8 cellular contexts compared by ENCODE assay signal in genomic region chr9:106878943-106879916, GRCh38. TPM values are rescaled to one million over a fixed set of nuclear protein-coding genes. Genes with fewer than 3 reads are reported as not detected.
DNase-seq lines count a peak whose midpoint lies in the region; ATAC-seq and TF ChIP-seq lines count a peak whose summit lies in the region.

No MANE protein-coding gene starts in this region.

- H3K27me3 ChIP-seq in NT2/D1 (ENCODE audit: insufficient read depth, insufficient read length) = no peaks in the 10 kb centered on the region

- H3K9me3 ChIP-seq in NT2/D1 (ENCODE audit: insufficient read depth, low read length) = peaks cover 4% of the 10 kb centered on the region; the same call in 1 of the 2 replicates

- ATAC-seq in GM18502 (IDR thresholded peaks at IDR 0.05; ENCODE audit: poor library complexity, unreplicated experiment) (no peak), GM18909 (IDR thresholded peaks at IDR 0.05; ENCODE audit: poor library complexity, unreplicated experiment) (no peak)

- peaks cover 15% of the 10 kb centered on the region for H3K36me3 ChIP-seq in NT2/D1 (ENCODE audit: insufficient read depth, insufficient read length, low read length)

- no peak for TF ChIP-seq CTCF in fibroblast of the aortic adventitia (IDR thresholded peaks at IDR 0.05; ENCODE audit: insufficient read depth, low read length)

- H3K4me3 ChIP-seq in NT2/D1 (ENCODE audit: insufficient read length, low read depth) = no peak overlapping the region
- H3K4me3 ChIP-seq in fibroblast of the aortic adventitia (ENCODE audit: low read depth, low read length) = no peak overlapping the region

- DNase-seq in EL (peak; percentile 79), NT2/D1 (ENCODE audit: low read depth, low spot score) (no peak), fibroblast of the aortic adventitia (ENCODE audit: low read depth) (peak; percentile 95), occipital lobe (lab: John Stamatoyannopoulos, UW) (peak; percentile 66), GDM1 (lab: John Stamatoyannopoulos, UW) (no peak), T-helper 9 cell (no peak)

- peaks cover 12% of the 10 kb centered on the region for H3K4me1 ChIP-seq in NT2/D1 (ENCODE audit: insufficient read depth, insufficient read length)

- H3K9ac ChIP-seq in NT2/D1 (ENCODE audit: insufficient read length, low read depth) = peak overlapping the region; percentile 50

RNA-seq across cellular contexts. Expression of gene ZNF462, which starts 16.3 kb away (rescaled TPM):
- total RNA-seq in fibroblast of the aortic adventitia (ENCODE audit: low replicate concordance) (9.1 and 30.0 TPM in 2 replicates), occipital lobe (163 TPM)

Comparison
In these comparisons a context has a peak if more than half of its experiments do, and no peak if none do; other contexts are left out.
1. DNase-seq: peak in EL (single experiment), fibroblast of the aortic adventitia (single experiment) and occipital lobe (single experiment); none in NT2/D1 (single experiment), GDM1 (single experiment) and T-helper 9 cell (single experiment).